11 cellular contexts compared by ENCODE assay signal in the genomic region with DNA sequence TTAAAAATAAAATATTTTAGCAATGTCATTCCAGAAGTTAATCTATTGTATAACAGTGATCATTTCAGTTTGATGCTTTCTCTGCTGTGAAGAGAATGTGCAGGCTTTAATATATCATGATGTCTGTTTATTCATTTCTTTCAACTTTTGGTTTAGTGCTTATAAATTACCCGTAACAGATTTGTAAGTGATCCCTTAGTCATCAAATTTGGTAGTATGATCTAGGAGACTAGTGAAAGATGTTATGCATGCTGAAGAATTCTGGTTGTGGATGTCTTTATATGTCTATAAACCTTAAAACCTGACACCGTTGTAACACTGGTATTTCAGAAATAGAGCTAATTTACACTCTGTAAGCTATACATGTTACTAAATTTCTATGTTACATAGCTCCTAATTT.
"Had no signal": no experiment of that assay in that cellular context is flagged by ENCODE, and none has a peak within 500 bp of the region (broad histone marks: within the 10 kb centered on the region; RNA-seq: fewer than 3 reads in every experiment).

No MANE protein-coding gene starts in this region.

- FAIRE-seq: H1, H54 had no signal

- H3K9me3 ChIP-seq: HAP-1 had no signal

- H3K4me2 ChIP-seq: GM23338 had no signal

- H3K9ac ChIP-seq: GM23248 had no signal

- DNase-seq: GM23248, GOT3, H7, H9, HCEC 1CT, HFFc6 had no signal

- H3K4me3 ChIP-seq: GM23248, GM23338, HAP-1 had no signal

- H3K27ac ChIP-seq: GM23248 had no signal

- H3K4me1 ChIP-seq: HAP-1 had no signal

- H2AFZ ChIP-seq: GM23248, GM23338 had no signal

- ATAC-seq: GM23338, HCT116 had no signal

- H3K36me3 ChIP-seq: HAP-1 had no signal
